ENCODE assay signal across 9 cellular contexts in the genomic region with DNA sequence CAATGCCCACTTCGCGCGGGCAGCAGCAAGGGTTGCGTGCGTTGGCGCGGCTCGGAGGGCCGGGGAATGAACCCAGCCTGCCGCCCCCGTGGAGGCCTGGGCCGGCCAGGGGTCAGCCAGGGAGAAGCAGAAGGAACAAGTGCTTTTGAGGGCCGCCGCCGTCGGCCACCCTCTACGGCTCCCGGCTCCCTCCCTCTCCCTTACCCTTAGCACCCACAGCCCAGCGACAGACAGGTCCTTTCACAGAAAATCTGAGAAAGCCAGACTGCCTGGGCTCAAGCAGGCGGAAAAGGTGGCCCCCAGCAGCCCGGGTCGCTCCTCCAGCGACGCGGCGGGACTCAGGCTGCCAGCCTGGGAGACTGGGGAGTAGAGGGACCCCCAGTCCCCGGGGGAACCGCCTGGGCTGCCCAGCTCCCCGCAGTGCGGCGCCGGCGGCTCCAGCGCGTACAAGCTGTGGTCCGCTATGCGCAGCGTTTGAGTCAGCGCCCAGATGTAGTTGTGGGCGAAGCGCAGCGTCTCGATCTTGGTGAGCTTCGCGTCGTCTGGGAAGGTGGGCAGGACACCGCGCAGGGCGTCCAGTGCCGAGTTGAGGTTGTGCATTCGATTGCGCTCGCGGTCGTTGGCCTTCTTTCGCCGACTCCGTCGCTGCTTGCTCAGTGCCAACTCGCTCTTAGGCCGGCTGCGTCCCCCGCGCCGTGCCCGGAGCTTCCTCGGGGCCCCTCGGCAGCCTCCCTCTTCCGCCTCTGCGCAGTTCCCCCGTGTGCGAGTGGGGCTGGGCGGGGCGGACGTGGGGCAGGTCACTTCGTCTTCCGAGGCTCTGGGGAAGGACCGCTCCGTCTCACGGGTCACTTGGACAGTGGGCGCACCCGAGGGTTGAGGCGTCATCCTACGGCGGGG. TPM values are rescaled to one million over a fixed set of nuclear protein-coding genes. Genes with fewer than 3 reads are reported as not detected.
DNase-seq lines count a peak whose midpoint lies in the region; ATAC-seq and TF ChIP-seq lines count a peak whose summit lies in the region.
"Had no signal": no experiment of that assay in that cellular context is flagged by ENCODE, and none has a peak within 500 bp of the region (broad histone marks: within the 10 kb centered on the region; RNA-seq: fewer than 3 reads in every experiment).

No MANE protein-coding gene starts in this region.

- peak overlapping the region; percentile 94 for H3K4me2 ChIP-seq in GM23338

- peaks cover 3% of the 10 kb centered on the region; the same call in 1 of the 2 replicates for H4K20me1 ChIP-seq in GM23338 (replicated peaks; ENCODE audit: insufficient read depth)

- H3K27me3 Mint-ChIP-seq in GM23338 (ENCODE audit: insufficient read depth, low read depth, poor library complexity), result peaks cover 98% of the 10 kb centered on the region

- H3K4me3 ChIP-seq in GM23338, result peak overlapping the region; percentile 67

- no peaks in the 10 kb centered on the region for H3K36me3 ChIP-seq in GM23338 (ENCODE audit: insufficient read depth)

- peak overlapping the region; percentile 76 for H3K4me3 Mint-ChIP-seq in GM23338

- no peak overlapping the region for H3K27ac Mint-ChIP-seq in GM23338

- no peak for TF ChIP-seq CTCF in GM23338 (conservative IDR thresholded peaks at IDR 0.05; ENCODE audit: low read depth in 2 of 2)

- peaks cover 12% of the 10 kb centered on the region; the same call in 2 of the 3 replicates for H3K9me3 Mint-ChIP-seq in GM23338

- H2AFZ ChIP-seq in GM23338, result peak overlapping the region; percentile 88

- no peaks in the 10 kb centered on the region for H3K79me2 ChIP-seq in GM23338 (replicated peaks; ENCODE audit: insufficient read depth)

- H3K4me1 ChIP-seq in GM23338 (ENCODE audit: insufficient read depth), result peaks cover 87% of the 10 kb centered on the region

- ATAC-seq in GM23338 (peak; percentile 0; the same call in 2 of the 3 replicates), left ventricle myocardium superior (peak; percentile 43), GM19035 (IDR thresholded peaks at IDR 0.05; ENCODE audit: unreplicated experiment) (no peak), HG02759 (IDR thresholded peaks at IDR 0.05; ENCODE audit: unreplicated experiment) (no peak)

- peaks cover 74% of the 10 kb centered on the region for H3K4me1 Mint-ChIP-seq in GM23338

- peaks cover 32% of the 10 kb centered on the region for H3F3A ChIP-seq in GM23338 (replicated peaks; ENCODE audit: low read depth)

- H3K27me3 ChIP-seq in GM23338 (ENCODE audit: insufficient read depth), result peaks cover 99% of the 10 kb centered on the region

- no peaks in the 10 kb centered on the region for H3K9me2 ChIP-seq in GM23338 (ENCODE audit: insufficient read depth)

- H3K27ac ChIP-seq in GM23338 (ENCODE audit: low read depth) (no peak overlapping the region), substantia nigra (ENCODE audit: low read depth, low read length, poor library complexity, severe bottlenecking) (no peak overlapping the region)

- H3K36me3 Mint-ChIP-seq in GM23338 (ENCODE audit: low read depth), result peaks cover 4% of the 10 kb centered on the region; the same call in 1 of the 3 replicates

- DNase-seq in GM23338 (ENCODE audit: low spot score), result peak; percentile 63
- peak; percentile 38 to 54 for DNase-seq in activated CD4-positive, alpha-beta T cell treated with anti-CD3 and anti-CD28 coated beads, Interleukin-2, amount 50 U/mL, for 48 hours
- peak; percentile 35 for DNase-seq in left ventricle myocardium superior
- peak; percentile 29 for DNase-seq in stimulated activated CD4-positive, alpha-beta T cell treated with anti-CD3 and anti-CD28 coated beads, Interleukin-4, amount 100 ng/mL, for 1 hour
- DNase-seq in substantia nigra (lab: John Stamatoyannopoulos, UW), result no peak

- intact Hi-C loops in left ventricle myocardium superior (cut with micrococcal nuclease), result no loop called here

TF ChIP-seq in GM23338, 12 proteins besides CTCF, POLR2A, EP300 and RAD21 (continues in another document):
- TF ChIP-seq ZNF331 (CRISPR knock-in tag; IDR thresholded peaks at IDR 0.05; ENCODE audit: low read depth), result no peak
- TF ChIP-seq ZNF114 (CRISPR knock-in tag; IDR thresholded peaks at IDR 0.05), result no peak
- no peak for TF ChIP-seq JUNB (IDR thresholded peaks at IDR 0.05; ENCODE audit: unreplicated experiment)
- no peak for TF ChIP-seq CREB1 (CRISPR knock-in tag; IDR thresholded peaks at IDR 0.05; ENCODE audit: low read depth)
- TF ChIP-seq NANOG (IDR thresholded peaks at IDR 0.05; ENCODE audit: borderline replicate concordance), result no peak
- TF ChIP-seq EZH2phosphoT487 (IDR thresholded peaks at IDR 0.05; ENCODE audit: unreplicated experiment), result peak; percentile 57
- TF ChIP-seq STAT1 (IDR thresholded peaks at IDR 0.05; ENCODE audit: unreplicated experiment), result no peak
- no peak for TF ChIP-seq POLR2AphosphoS5 (IDR thresholded peaks at IDR 0.05; ENCODE audit: low read depth)
- TF ChIP-seq ZNF462 (CRISPR knock-in tag; IDR thresholded peaks at IDR 0.05), result no peak

RNA-seq across cellular contexts. Expression of gene NEUROG3, which starts 0.8 kb away (rescaled TPM):
- total RNA-seq in GM23338 (2014; rRNA removed; shearing (Covaris generic)), result 0.16 TPM in 1 of 2 replicates, not detected in the other
- 0.31 TPM in 1 of 2 replicates, not detected in the other for polyA plus RNA-seq in GM23338 (2016; fragmentation: Nextera tagmentation; extraction: Ambion mirVana)
- total RNA-seq in left ventricle myocardium superior, result not detected
- total RNA-seq: activated CD8-positive, alpha-beta memory T cell treated with anti-CD3 and anti-CD28 coated beads for 36 hours; M059J had no signal

RNA-seq across cellular contexts. Expression of gene FAM241B, which starts 57.6 kb away (rescaled TPM):
- total RNA-seq in GM23338 (2014; rRNA removed; shearing (Covaris generic)), result 6.7 and 8.7 TPM in 2 replicates
- polyA plus RNA-seq in GM23338 (2016; fragmentation: Nextera tagmentation; extraction: Ambion mirVana), result 28.3 and 30.6 TPM in 2 replicates
- total RNA-seq in left ventricle myocardium superior, result 2.8 TPM

Comparison
In these comparisons a context has a peak if more than half of its experiments do, and no peak if none do; other contexts are left out.
1. ATAC-seq: peak in GM23338 (single experiment) and left ventricle myocardium superior (single experiment); none in GM19035 (single experiment) and HG02759 (single experiment).
2. DNase-seq: peak in GM23338 (single experiment), activated CD4-positive, alpha-beta T cell treated with anti-CD3 and anti-CD28 coated beads, Interleukin-2, amount 50 U/mL, for 48 hours (2 of 2), left ventricle myocardium superior (single experiment) and stimulated activated CD4-positive, alpha-beta T cell treated with anti-CD3 and anti-CD28 coated beads, Interleukin-4, amount 100 ng/mL, for 1 hour (single experiment); none in substantia nigra (0 of 49).